ENCODE assay signal across 26 cellular contexts in the genomic region with DNA sequence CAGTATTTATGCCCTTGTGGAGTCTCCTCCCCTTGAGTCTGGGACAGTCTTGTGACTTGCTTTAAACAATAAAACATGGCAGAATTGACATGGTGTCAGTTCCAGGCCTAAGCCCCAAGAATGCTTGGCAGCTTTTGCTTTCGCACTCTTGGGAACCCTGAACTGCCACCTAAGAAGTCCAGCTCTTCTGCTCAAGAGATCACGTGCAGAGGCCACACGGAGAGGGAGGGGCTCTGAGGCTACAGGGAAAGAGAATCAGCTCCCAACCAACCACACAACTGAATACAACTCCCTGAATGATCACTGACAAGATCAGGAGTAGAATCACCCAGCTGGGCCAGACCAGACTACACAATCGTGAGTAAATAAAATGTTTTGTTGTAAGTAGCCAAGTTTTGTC.
"Had no signal": no experiment of that assay in that cellular context is flagged by ENCODE, and none has a peak within 500 bp of the region (broad histone marks: within the 10 kb centered on the region; RNA-seq: fewer than 3 reads in every experiment).

No MANE protein-coding gene starts in this region.

- H3K36me3 ChIP-seq: ascending aorta, MG63, Peyer's patch, SJSA1 had no signal

- H3K9me3 ChIP-seq: ascending aorta, body of pancreas, MG63, Peyer's patch, SJSA1 had no signal

- H3K4me3 ChIP-seq: ascending aorta, body of pancreas, MG63, Peyer's patch, SJSA1 had no signal

- H3K27me3 ChIP-seq: ascending aorta, body of pancreas, MG63, Peyer's patch, SJSA1 had no signal

- H3K4me1 ChIP-seq: body of pancreas, SJSA1 had no signal

- H3K27ac ChIP-seq: ascending aorta, body of pancreas, Peyer's patch, RWPE1, SJSA1 had no signal

- ATAC-seq: activated naive CD4-positive, alpha-beta T cell treated with anti-CD3 and anti-CD28 coated beads, Interleukin-2, amount 50 U/mL, for 72 hours; activated naive CD8-positive, alpha-beta T cell treated with anti-CD3 and anti-CD28 coated beads, Interleukin-2, amount 50 U/mL, for 24 hours; activated T-cell treated with anti-CD3 and anti-CD28 coated beads, Interleukin-2, amount 50 U/mL, for 4 hours; body of pancreas had no signal

- DNase-seq: activated CD4-positive, alpha-beta memory T cell treated with anti-CD3 and anti-CD28 coated beads for 36 hours; activated CD4-positive, alpha-beta T cell treated with anti-CD3 and anti-CD28 coated beads, Interleukin-2, amount 10 ng/mL, durations not matched to agents 7 days and 5 days; activated CD4-positive, CD25-positive, alpha-beta regulatory T cell; activated CD8-positive, alpha-beta memory T cell treated with anti-CD3 and anti-CD28 coated beads for 24 hours; activated effector memory CD4-positive, alpha-beta T cell treated with anti-CD3 and anti-CD28 coated beads, Interleukin-2, amount 50 U/mL, for 16 hours; activated naive CD4-positive, alpha-beta T cell treated with Interleukin-2 at 50 U/mL for 16 hours; activated naive CD8-positive, alpha-beta T cell treated with anti-CD3 and anti-CD28 coated beads, Interleukin-2, amount 50 U/mL, for 24 hours; activated T-cell treated with anti-CD3 and anti-CD28 coated beads, Interleukin-2, amount 50 U/mL, for 4 hours; amniotic stem cell; body of pancreas; central memory CD4-positive, alpha-beta T cell; MG63; NCI-H1092 treated with DMSO at 0.1 percent for 48 hours; NCI-H1417 treated with DMSO at 0.1 percent for 48 hours; NCI-H1694; NCI-H2029; NCI-H345; NCI-H510A; NK-92 treated with Interleukin-12 subunit alpha and Interleukin-12 subunit beta, amount 100 ng/mL, for 24 hours; OCI-M1; Peyer's patch; SHP77 had no signal
